In the genomic region with DNA sequence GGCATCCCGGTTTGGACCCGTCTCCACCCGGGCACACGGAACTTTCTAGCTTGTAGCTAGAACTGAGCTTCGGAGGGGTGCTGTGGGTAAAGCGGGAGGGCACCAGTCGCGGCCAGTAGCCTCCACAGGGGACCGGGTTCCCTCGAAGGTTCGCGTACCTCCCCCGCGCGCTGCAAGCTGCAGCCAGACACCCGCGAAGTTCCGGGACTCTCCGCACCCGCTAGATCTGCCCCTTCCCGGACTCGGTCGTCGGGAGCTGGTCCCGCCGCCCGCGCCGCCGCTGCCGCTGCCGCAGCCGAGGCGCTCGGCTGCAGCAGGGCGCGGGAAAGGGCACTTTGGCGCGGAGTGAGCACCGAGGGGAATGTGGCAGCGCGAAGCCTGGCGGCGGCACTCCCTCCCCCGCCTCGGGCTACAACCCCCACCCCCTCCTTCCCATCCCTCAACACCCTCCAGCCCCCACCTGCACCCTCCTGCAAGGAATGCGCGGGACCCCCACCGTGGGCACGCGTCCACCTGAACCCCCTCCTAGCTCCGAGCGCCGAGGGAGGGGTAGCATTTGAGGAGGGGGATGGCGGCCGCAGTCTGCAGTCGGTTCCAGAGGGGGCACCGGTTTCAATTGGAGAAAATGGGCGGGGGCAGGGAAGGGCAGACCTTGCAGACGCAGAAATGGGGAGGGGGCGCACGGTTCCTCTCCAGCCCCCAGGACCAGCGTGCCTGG, we compare ENCODE assay signal across 8 cellular contexts. TPM values are rescaled to one million over a fixed set of nuclear protein-coding genes. Genes with fewer than 3 reads are reported as not detected.
DNase-seq lines count a peak whose midpoint lies in the region; ATAC-seq and TF ChIP-seq lines count a peak whose summit lies in the region.

No MANE protein-coding gene starts in this region.

- H3K4me3 ChIP-seq in GM06990 (replicated peaks; ENCODE audit: low read depth, low read length) (peak overlapping the region; percentile 40), fibroblast of the aortic adventitia (ENCODE audit: low read depth, low read length) (peak overlapping the region; percentile 71), psoas muscle (peak overlapping the region; percentile 56), mucosa of descending colon (no peak overlapping the region)

- intact Hi-C loops in psoas muscle (cut with DNase I) (no loop called here), mucosa of descending colon (cut with DNase I, micrococcal nuclease) (no loop called here)

- 1% methylated on average over 45 to 63 of the region's 63 CpGs for WGBS in psoas muscle, 3 donors

- no peaks in the 10 kb centered on the region for H3K9me3 ChIP-seq in psoas muscle
- no peaks in the 10 kb centered on the region for H3K9me3 ChIP-seq in mucosa of descending colon

- ATAC-seq in psoas muscle: no peak
- ATAC-seq in mucosa of descending colon: no peak
- no peak for ATAC-seq in HG02759 (IDR thresholded peaks at IDR 0.05; ENCODE audit: unreplicated experiment)

- H3K27ac ChIP-seq in psoas muscle: no peak overlapping the region

- TF ChIP-seq CTCF in GM06990 (IDR thresholded peaks at IDR 0.05; ENCODE audit: insufficient read depth, low read length, poor library complexity, severe bottlenecking) (no peak), fibroblast of the aortic adventitia (IDR thresholded peaks at IDR 0.05; ENCODE audit: insufficient read depth, low read length) (no peak), psoas muscle (IDR thresholded peaks at IDR 0.05) (no peak), mucosa of descending colon (IDR thresholded peaks at IDR 0.05) (no peak)

- DNase-seq in GM06990 (ENCODE audit: extremely low read depth, insufficient read length): no peak
- DNase-seq in NCI-H345 treated with DMSO at 0.1 percent for 48 hours (lab: John Stamatoyannopoulos, UW; ENCODE audit: unreplicated experiment): peak; percentile 52
- peak; percentile 12 for DNase-seq in fibroblast of the aortic adventitia (ENCODE audit: low read depth)
- DNase-seq in psoas muscle: peak; percentile 15 to 49
- no peak for DNase-seq in mucosa of descending colon
- DNase-seq in NCI-H1436 (lab: John Stamatoyannopoulos, UW): no peak
- DNase-seq in amniotic stem cell (lab: John Stamatoyannopoulos, UW): no peak

- peaks cover 7% of the 10 kb centered on the region for H3K4me1 ChIP-seq in psoas muscle
- H3K4me1 ChIP-seq in mucosa of descending colon (ENCODE audit: low read depth): peaks cover 8% of the 10 kb centered on the region

- no peaks in the 10 kb centered on the region for H3K36me3 ChIP-seq in GM06990 (ENCODE audit: control insufficient read depth, insufficient read depth, low read length)
- no peaks in the 10 kb centered on the region for H3K36me3 ChIP-seq in psoas muscle (ENCODE audit: insufficient read depth in 1 of 2, low read depth in 1 of 2)
- H3K36me3 ChIP-seq in mucosa of descending colon (ENCODE audit: low read depth): no peaks in the 10 kb centered on the region

- H3K27me3 ChIP-seq in GM06990 (replicated peaks; ENCODE audit: control insufficient read depth, insufficient read depth, low read length): peaks cover 2% of the 10 kb centered on the region
- H3K27me3 ChIP-seq in psoas muscle (ENCODE audit: insufficient read depth in 3 of 3, low read length in 2 of 3): peaks cover 0 to 88% (median 25%) of the 10 kb centered on the region in 3 donors

RNA-seq across cellular contexts. Expression of a gene that starts 1.1 kb away (rescaled TPM):
- 0.82 and 6.6 TPM in 2 replicates for total RNA-seq in fibroblast of the aortic adventitia (ENCODE audit: low replicate concordance)
- total RNA-seq in psoas muscle: under 1 TPM; 0.02 to 0.32 (median 0.17) TPM
- polyA plus RNA-seq in psoas muscle: under 1 TPM; 0.07 to 0.10 (median 0.07) TPM
- under 1 TPM; 0.12 to 0.41 (median 0.28) TPM for total RNA-seq in mucosa of descending colon

RNA-seq across cellular contexts. Expression of a gene that starts 12.8 kb away (rescaled TPM):
- total RNA-seq in fibroblast of the aortic adventitia (ENCODE audit: low replicate concordance) (not detected in 2 replicates), psoas muscle (not detected), mucosa of descending colon (not detected)
- under 1 TPM in 1 of 3 donors, not detected in 2; 0.01 TPM for polyA plus RNA-seq in psoas muscle

Comparison
In these comparisons a context has a peak if more than half of its experiments do, and no peak if none do; other contexts are left out.
1. DNase-seq: peak in NCI-H345 treated with DMSO at 0.1 percent for 48 hours (single experiment), fibroblast of the aortic adventitia (single experiment) and psoas muscle (2 of 2); none in GM06990 (single experiment), mucosa of descending colon (0 of 3), NCI-H1436 (single experiment) and amniotic stem cell (single experiment).